Comparison of ENCODE assay signal across 1 cellular context in genomic region chr1:42833981-42834380, GRCh38.
TF ChIP-seq lines count a peak whose summit lies in the region.

No MANE protein-coding gene starts in this region.

TF ChIP-seq in K562, 482 proteins besides CTCF, POLR2A, EP300 and RAD21:
- peak; percentile 33 to 46; a peak in 2 of 4 replicates for TF ChIP-seq KDM1A (IDR thresholded peaks at IDR 0.05)
- TF ChIP-seq NELFE (IDR thresholded peaks at IDR 0.05; ENCODE audit: insufficient read depth, insufficient read length), result no peak
TF ChIP-seq in K562: peak in this region for 1.
